ENCODE assay signal across 8 cellular contexts in genomic region chr14:105314287-105315185, GRCh38. TPM values are rescaled to one million over a fixed set of nuclear protein-coding genes. Genes with fewer than 3 reads are reported as not detected.
DNase-seq lines count a peak whose midpoint lies in the region; ATAC-seq, FAIRE-seq and TF ChIP-seq lines count a peak whose summit lies in the region.

Gene PACS2, plus strand, starts transcription at chr14:105314748. Its CDS starts 171 bp downstream, at chr14:105314919.

- H3K9me3 ChIP-seq in A549 = no peaks in the 10 kb centered on the region

- TF ChIP-seq POLR2A in A549 (IDR thresholded peaks at IDR 0.05; ENCODE audit: low read length) = peak; percentile 52

- H3K4me2 ChIP-seq in A549 = peak within 1 kb of the TSS; percentile 97

- H3K27me3 ChIP-seq in layer of hippocampus (ENCODE audit: control insufficient read depth, insufficient read depth, low read length) = no peaks in the 10 kb centered on the region

- CTCF ChIA-PET in A549 (lab: Yijun Ruan, JAX) = interaction anchor here (0.9 to 1.6 kb wide), 2 partner anchors 9 to 18 kb away, joined by 3 read pairs; no protein-coding TSS in a partner anchor

- ATAC-seq in A549 (peak; percentile 67 to 81), GM18519 (IDR thresholded peaks at IDR 0.05; ENCODE audit: low FRiP score, unreplicated experiment) (peak; percentile 54), HG03045 (IDR thresholded peaks at IDR 0.05; ENCODE audit: unreplicated experiment) (peak; percentile 66)

- WGBS in A549 (ENCODE audit: missing lambda C conversion rate) = 0% methylated on average over 4 of the region's 160 CpGs

- H3K27ac ChIP-seq in A549 (peak within 1 kb of the TSS; percentile 95 to 99), cingulate gyrus (ENCODE audit: low read depth, low read length) (peak within 1 kb of the TSS; percentile 97), layer of hippocampus (ENCODE audit: low read depth, low read length) (peak within 1 kb of the TSS; percentile 96)

- peak; percentile 81 to 95 for DNase-seq in A549 (ENCODE audit: low read depth in 1 of 2, low spot score in 1 of 2)
- peak; percentile 84 for DNase-seq in NCI-H2196 (lab: John Stamatoyannopoulos, UW; ENCODE audit: unreplicated experiment)
- DNase-seq in activated CD4-positive, alpha-beta T cell treated with anti-CD3 and anti-CD28 coated beads for 24 hours (ENCODE audit: low read depth in 2 of 2) = peak; percentile 48 to 55
- peak; percentile 38 to 57 (median 54) for DNase-seq in stimulated activated CD4-positive, alpha-beta T cell treated with anti-CD3 and anti-CD28 coated beads, Interleukin-1b, Interleukin-23, amount 100 ng/mL, for 24 hours (ENCODE audit: low read depth in 4 of 4, low spot score in 1 of 4)

- POLR2A ChIA-PET in A549 (lab: Yijun Ruan, JAX) = interaction anchor here (0.6 to 2.3 kb wide), 5 partner anchors 8 to 214 kb away, joined by 3 to 38 read pairs (median 3); partner anchors contain the start of gene BRF1

- no peak for TF ChIP-seq RAD21 in A549 (conservative IDR thresholded peaks at IDR 0.05 in 1 of 2, IDR thresholded peaks at IDR 0.05 in 1 of 2)

- H3K4me1 ChIP-seq in A549 = peaks cover 16% of the 10 kb centered on the region

- H3K4me3 ChIP-seq in A549 = peak within 1 kb of the TSS; percentile 100

- no peak for TF ChIP-seq EP300 in A549 (IDR thresholded peaks at IDR 0.05)

- no peak for TF ChIP-seq CTCF in A549 (IDR thresholded peaks at IDR 0.05)

- no peak for FAIRE-seq in A549 (lab: Jason Lieb, UNC)

TF ChIP-seq in A549, 52 proteins besides CTCF, POLR2A, EP300 and RAD21:
- TF ChIP-seq, protein P1, sequence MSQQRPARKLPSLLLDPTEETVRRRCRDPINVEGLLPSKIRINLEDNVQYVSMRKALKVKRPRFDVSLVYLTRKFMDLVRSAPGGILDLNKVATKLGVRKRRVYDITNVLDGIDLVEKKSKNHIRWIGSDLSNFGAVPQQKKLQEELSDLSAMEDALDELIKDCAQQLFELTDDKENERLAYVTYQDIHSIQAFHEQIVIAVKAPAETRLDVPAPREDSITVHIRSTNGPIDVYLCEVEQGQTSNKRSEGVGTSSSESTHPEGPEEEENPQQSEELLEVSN (IDR thresholded peaks at IDR 0.05; ENCODE audit: borderline replicate concordance, low read depth) = peak; percentile 82
- TF ChIP-seq MAFK (IDR thresholded peaks at IDR 0.05; ENCODE audit: partially characterized antibody) (no peak), MAX (IDR thresholded peaks at IDR 0.05) (peak; percentile 64; the same call in 1 of the 2 replicates)

RNA-seq across cellular contexts. Expression of gene PACS2, which starts in this region (rescaled TPM):
- polyA plus RNA-seq in A549 (2011; rRNA removed) (11.9 and 13.1 TPM in 2 replicates), A549 (2017; fragmentation: RNase III; extraction: RNeasy Plus Mini Kit Qiagen cat#74134 plus additional on column Dnase treatment) (21.7 to 25.8 TPM (median 24.5 TPM) in 3 replicates)
- 30.5 and 35.5 TPM in 2 replicates for polyA plus RNA-seq in A549 (2012; cell fraction: cytosol; rRNA removed)
- polyA plus RNA-seq in A549 (2012; cell fraction: nucleus; rRNA removed) = 95.3 and 135 TPM in 2 replicates
- 19.4 and 24.6 TPM in 2 replicates for polyA minus RNA-seq in A549 (2011; rRNA and poly(A)+ RNA removed)

Comparison
In these comparisons a context has a peak if more than half of its experiments do, and no peak if none do; other contexts are left out.
1. Peak in every context shown above with its lines: DNase-seq, ATAC-seq, H3K4me3 ChIP-seq and H3K27ac ChIP-seq.